In genomic region chr11:114921697-114922096, GRCh38 we compare ENCODE assay signal across 23 cellular contexts.
DNase-seq lines count a peak whose midpoint lies in the region; ATAC-seq, FAIRE-seq and TF ChIP-seq lines count a peak whose summit lies in the region.
"Had no signal": no experiment of that assay in that cellular context is flagged by ENCODE, and none has a peak within 500 bp of the region (broad histone marks: within the 10 kb centered on the region; RNA-seq: fewer than 3 reads in every experiment).

No MANE protein-coding gene starts in this region.

- TF ChIP-seq CTCF in HepG2 (CRISPR knock-in tag; IDR thresholded peaks at IDR 0.05) = no peak
- no peak for TF ChIP-seq CTCF in right lobe of liver (IDR thresholded peaks at IDR 0.05)
- no peak for TF ChIP-seq CTCF in hepatocyte (IDR thresholded peaks at IDR 0.05; ENCODE audit: poor library complexity)

- no TSS peak for BruUV-seq in HepG2 (replicated peaks; lab: Mats Ljungman, UMichigan)

- POLR2A ChIA-PET in HepG2 (lab: Yijun Ruan, JAX) = no interaction called here

- TF ChIP-seq EP300 in HepG2 (IDR thresholded peaks at IDR 0.05; ENCODE audit: low read depth in 2 of 2, low read length in 2 of 2) (no peak), HepG2 (CRISPR knock-in tag; IDR thresholded peaks at IDR 0.05; ENCODE audit: borderline replicate concordance) (no peak)

- H3K27ac ChIP-seq in HepG2 (ENCODE audit: extremely low read length, insufficient read depth, low read length) (no peak overlapping the region), right lobe of liver (no peak overlapping the region), hepatocyte (no peak overlapping the region)
- H3K27ac ChIP-seq: 22Rv1, BLaER1, C4-2B had no signal

- DNase-seq in NCI-H2029 (lab: John Stamatoyannopoulos, UW) = peak; percentile 7
- no peak for DNase-seq in NCI-H2029 treated with DMSO at 0.1 percent for 48 hours (lab: John Stamatoyannopoulos, UW)
- no peak for DNase-seq in HepG2 (ENCODE audit: low spot score)
- no peak for DNase-seq in right lobe of liver
- peak; percentile 18 for DNase-seq in hepatocyte (ENCODE audit: low spot score)
- DNase-seq in HAP-1 (ENCODE audit: low spot score in 2 of 2) = no peak
- DNase-seq in GM19238 (ENCODE audit: insufficient read length, low spot score) = no peak
- DNase-seq: CD4-positive, CD25-positive, alpha-beta regulatory T cell; CD8-positive, alpha-beta memory T cell; DMS 273 treated with DMSO at 0.1 percent for 48 hours; DND-41; H9; HFFc6 had no signal

- no peak overlapping the region for H3K4me2 ChIP-seq in HepG2 (ENCODE audit: low read depth, low read length)
- H3K4me2 ChIP-seq in hepatocyte = no peak overlapping the region
- H3K4me2 ChIP-seq: BLaER1, GM23338 had no signal

- WGBS in HepG2 (ENCODE audit: low lambda C conversion rate) = 1% methylated on average over 2 of the region's 2 CpGs
- WGBS in right lobe of liver (ENCODE audit: insufficient coverage, low coverage, low lambda C conversion rate, missing lambda C conversion rate) = 36% methylated on average over 2 of the region's 2 CpGs
- WGBS in hepatocyte (ENCODE audit: low lambda C conversion rate, missing lambda C conversion rate) = 73% methylated on average over 2 of the region's 2 CpGs

- no peaks in the 10 kb centered on the region for H3K9me2 ChIP-seq in hepatocyte (replicated peaks; ENCODE audit: insufficient read depth)

- intact Hi-C loops in HepG2 (cut with micrococcal nuclease; ENCODE audit: unreplicated experiment) (no loop called here), right lobe of liver (cut with DNase I) (no loop called here)

- H3K79me2 ChIP-seq in HepG2 (ENCODE audit: insufficient read depth, low read length) (no peaks in the 10 kb centered on the region), hepatocyte (no peaks in the 10 kb centered on the region)

- H4K20me1 ChIP-seq in HepG2 (ENCODE audit: insufficient read depth, low read length) = no peaks in the 10 kb centered on the region
- no peaks in the 10 kb centered on the region for H4K20me1 ChIP-seq in hepatocyte (ENCODE audit: insufficient read depth, poor library complexity, severe bottlenecking)
- H4K20me1 ChIP-seq: BLaER1 had no signal

- H3K4me3 ChIP-seq in HepG2 (replicated peaks in 1 of 3; ENCODE audit: insufficient read depth in 1 of 3, low read depth in 2 of 3, low read length in 3 of 3) = no peak overlapping the region
- no peak overlapping the region for H3K4me3 ChIP-seq in right lobe of liver
- no peak overlapping the region for H3K4me3 ChIP-seq in hepatocyte
- no peak overlapping the region for H3K4me3 ChIP-seq in HAP-1
- H3K4me3 ChIP-seq: BLaER1, GM23338 had no signal

- no peak for ATAC-seq in HepG2
- ATAC-seq in right lobe of liver = no peak
- no peak for ATAC-seq in GM21576 (IDR thresholded peaks at IDR 0.05; ENCODE audit: unreplicated experiment)
- ATAC-seq: GM23338 had no signal

- no peaks in the 10 kb centered on the region for H3K9me3 ChIP-seq in HepG2 (ENCODE audit: low read length)
- no peaks in the 10 kb centered on the region for H3K9me3 ChIP-seq in right lobe of liver
- no peaks in the 10 kb centered on the region for H3K9me3 ChIP-seq in hepatocyte (ENCODE audit: low read depth)
- H3K9me3 ChIP-seq in HAP-1 = no peaks in the 10 kb centered on the region

- CTCF ChIA-PET in HepG2 (lab: Yijun Ruan, JAX; ENCODE audit: low intra/inter-chr PET ratio, low total read pairs) = no interaction called here

- TF ChIP-seq POLR2A in HepG2 (IDR thresholded peaks at IDR 0.05; ENCODE audit: insufficient read depth in 1 of 2, low read depth in 2 of 2, low read length in 2 of 2) (no peak), right lobe of liver (IDR thresholded peaks at IDR 0.05) (no peak)

- FAIRE-seq in HepG2 (lab: Jason Lieb, UNC) = no peak
- FAIRE-seq: A204.1, D721Med, G401.6, GM12892, GM19239 had no signal

- no peak overlapping the region for H3K9ac ChIP-seq in HepG2 (ENCODE audit: insufficient read depth, low read depth, low read length)
- H3K9ac ChIP-seq: BLaER1 had no signal

- in situ Hi-C loops in HepG2 (cut with HindIII; ENCODE audit: extremely low pct_ligation_motif_present, low pct_unique_long_range_greater_than_20kb) = no loop called here
- in situ Hi-C loops in HAP-1 (cut with MboI; ENCODE audit: low sequenced_read_pairs) = no loop called here

- H3K36me3 ChIP-seq in HepG2 (replicated peaks in 1 of 2; ENCODE audit: control insufficient read depth in 1 of 2, insufficient read depth in 2 of 2, low read length in 2 of 2) = no peaks in the 10 kb centered on the region
- no peaks in the 10 kb centered on the region for H3K36me3 ChIP-seq in right lobe of liver
- H3K36me3 ChIP-seq in hepatocyte (replicated peaks; ENCODE audit: insufficient read depth, low read depth) = no peaks in the 10 kb centered on the region
- no peaks in the 10 kb centered on the region for H3K36me3 ChIP-seq in HAP-1 (replicated peaks)
- H3K36me3 ChIP-seq: BLaER1 had no signal

- peaks cover 0 to 14% of the 10 kb centered on the region in 2 experiments; a peak in 3 of 5 replicates for H3K27me3 ChIP-seq in HepG2 (ENCODE audit: control insufficient read depth in 1 of 2, insufficient read depth in 2 of 2, low read length in 2 of 2)
- H3K27me3 ChIP-seq in right lobe of liver = no peaks in the 10 kb centered on the region
- H3K27me3 ChIP-seq in hepatocyte = no peaks in the 10 kb centered on the region
- no peaks in the 10 kb centered on the region for H3K27me3 ChIP-seq in HAP-1 (ENCODE audit: low read depth)
- H3K27me3 ChIP-seq: BLaER1 had no signal

- TF ChIP-seq RAD21 in HepG2 (CRISPR knock-in tag; IDR thresholded peaks at IDR 0.05) = no peak

- no peak overlapping the region for H2AFZ ChIP-seq in HepG2 (ENCODE audit: low read length)
- H2AFZ ChIP-seq in hepatocyte = no peak overlapping the region
- H2AFZ ChIP-seq: GM23338 had no signal

- H3K4me1 ChIP-seq in HepG2 (ENCODE audit: insufficient read depth, low read length) (no peaks in the 10 kb centered on the region), right lobe of liver (no peaks in the 10 kb centered on the region), hepatocyte (ENCODE audit: insufficient read depth) (no peaks in the 10 kb centered on the region), HAP-1 (no peaks in the 10 kb centered on the region)
- H3K4me1 ChIP-seq: BLaER1 had no signal

TF ChIP-seq in HepG2, 621 proteins besides CTCF, POLR2A, EP300 and RAD21:
- TF ChIP-seq ZNF12 (CRISPR knock-in tag; IDR thresholded peaks at IDR 0.05) (peak; percentile 59; the same call in 1 of the 2 replicates), ZSCAN9 (CRISPR knock-in tag; IDR thresholded peaks at IDR 0.05; ENCODE audit: borderline replicate concordance) (no peak)

Comparison
In these comparisons a context has a peak if more than half of its experiments do, and no peak if none do; other contexts are left out.
1. DNase-seq: peak in NCI-H2029 (single experiment) and hepatocyte (single experiment); none in NCI-H2029 treated with DMSO at 0.1 percent for 48 hours (single experiment), HepG2 (single experiment), right lobe of liver (0 of 3), HAP-1 (0 of 2) and GM19238 (single experiment).